In the genomic region with DNA sequence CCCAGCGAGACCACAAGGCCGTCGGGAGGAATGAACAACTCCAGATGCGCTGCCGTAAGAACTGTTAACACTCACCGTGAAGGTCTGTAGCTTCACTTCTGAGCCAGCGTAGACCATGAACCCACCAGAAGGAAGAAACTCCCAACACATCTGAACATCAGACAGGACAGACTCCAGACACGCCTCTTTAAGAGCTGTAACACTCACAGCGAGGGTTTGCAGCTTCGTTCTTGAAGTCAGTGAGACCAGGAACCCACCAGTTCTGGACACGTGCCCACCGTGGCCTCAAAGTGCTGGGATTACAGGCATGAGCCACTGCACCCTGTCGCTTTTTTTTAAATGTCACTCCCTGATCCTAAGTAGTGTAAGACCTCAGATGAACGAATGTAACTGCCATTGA, we compare ENCODE assay signal across 27 cellular contexts. TPM values are rescaled to one million over a fixed set of nuclear protein-coding genes. Genes with fewer than 3 reads are reported as not detected.
DNase-seq lines count a peak whose midpoint lies in the region; ATAC-seq, FAIRE-seq and TF ChIP-seq lines count a peak whose summit lies in the region.
"Had no signal": no experiment of that assay in that cellular context is flagged by ENCODE, and none has a peak within 500 bp of the region (broad histone marks: within the 10 kb centered on the region; RNA-seq: fewer than 3 reads in every experiment).

No MANE protein-coding gene starts in this region.

- no peak overlapping the region for H3K4me3 Mint-ChIP-seq in Caco-2 (ENCODE audit: unreplicated experiment)

- H2AFZ ChIP-seq in K562 (ENCODE audit: low read depth, low read length) = peak overlapping the region; percentile 59; the same call in 1 of the 2 replicates

- no peaks in the 10 kb centered on the region for H3K79me2 ChIP-seq in K562 (ENCODE audit: control insufficient read depth, insufficient read depth, low read length)

- intact Hi-C loops in Caco-2 (cut with micrococcal nuclease; ENCODE audit: unreplicated experiment) = no loop called here
- intact Hi-C loops in K562 (cut with micrococcal nuclease) = no loop called here

- no peaks in the 10 kb centered on the region for H3K9me3 Mint-ChIP-seq in Caco-2 (ENCODE audit: unreplicated experiment)
- H3K9me3 Mint-ChIP-seq: activated naive CD4-positive, alpha-beta T cell treated with anti-CD3 and anti-CD28 coated beads, Interleukin-2, amount 50 U/mL, for 72 hours; activated T-helper 2 cell treated with anti-CD3 and anti-CD28 coated beads, Interferon-gamma antibody, Interleukin-2, Interleukin-4, amounts not matched to agents 10 μg/mL and 5 μg/mL and 100 μg/mL, durations not matched to agents 14 hours and 24 hours and 36 hours had no signal

- CTCF ChIA-PET in Caco-2 (lab: Charles Lee) = no interaction called here
- CTCF ChIA-PET in K562 (lab: Yijun Ruan, JAX; ENCODE audit: low intra/inter-chr PET ratio) = no interaction called here

- peaks cover 6% of the 10 kb centered on the region for H3K4me1 Mint-ChIP-seq in Caco-2 (ENCODE audit: low read depth, unreplicated experiment)

- 70% methylated on average over 14 of the region's 14 CpGs for WGBS in K562 (ENCODE audit: insufficient coverage, low coverage, missing lambda C conversion rate)
- 84% methylated on average over 14 of the region's 14 CpGs for WGBS in suprapubic skin

- no peak for TF ChIP-seq CTCF in Caco-2 (IDR thresholded peaks at IDR 0.05; ENCODE audit: insufficient read depth in 1 of 2, low read depth in 1 of 2, low read length in 1 of 2, severe bottlenecking in 1 of 2, unreplicated experiment in 1 of 2)
- no peak for TF ChIP-seq CTCF in K562 (IDR thresholded peaks at IDR 0.05 in 2 of 3, conservative IDR thresholded peaks at IDR 0.05 in 1 of 3; ENCODE audit: insufficient read depth in 2 of 3, low read depth in 1 of 3, low read length in 3 of 3)
- TF ChIP-seq CTCF in suprapubic skin (IDR thresholded peaks at IDR 0.05) = no peak
- no peak for TF ChIP-seq CTCF in GM13976 (IDR thresholded peaks at IDR 0.05; ENCODE audit: borderline replicate concordance, control extremely low read depth, extremely low read depth, insufficient read depth, missing control alignments)

- no peak for TF ChIP-seq POLR2A in K562 (conservative IDR thresholded peaks at IDR 0.05)
- no peak for TF ChIP-seq POLR2A in suprapubic skin (IDR thresholded peaks at IDR 0.05)

- no peaks in the 10 kb centered on the region for H3K36me3 ChIP-seq in Caco-2 (ENCODE audit: control insufficient read depth, insufficient read depth, low read length)
- H3K36me3 ChIP-seq in K562 (ENCODE audit: control insufficient read depth, insufficient read depth, low read length) = no peaks in the 10 kb centered on the region
- no peaks in the 10 kb centered on the region for H3K36me3 ChIP-seq in suprapubic skin
- H3K36me3 ChIP-seq: ascending aorta, sigmoid colon, vagina had no signal

- H3K4me3 ChIP-seq in Caco-2 (ENCODE audit: low read depth, low read length) (no peak overlapping the region), K562 (no peak overlapping the region), suprapubic skin (no peak overlapping the region)
- H3K4me3 ChIP-seq: ascending aorta, MG63, mucosa of descending colon, sigmoid colon, vagina had no signal

- H3K27me3 Mint-ChIP-seq in Caco-2 (ENCODE audit: insufficient read depth, unreplicated experiment) = no peaks in the 10 kb centered on the region

- H3K27ac Mint-ChIP-seq in Caco-2 (ENCODE audit: unreplicated experiment) = no peak overlapping the region
- H3K27ac Mint-ChIP-seq: activated naive CD4-positive, alpha-beta T cell treated with anti-CD3 and anti-CD28 coated beads, Interleukin-2, amount 50 U/mL, for 72 hours; activated T-helper 2 cell treated with anti-CD3 and anti-CD28 coated beads, Interferon-gamma antibody, Interleukin-2, Interleukin-4, amounts not matched to agents 10 μg/mL and 5 μg/mL and 100 μg/mL, durations not matched to agents 14 hours and 24 hours and 36 hours had no signal

- H4K20me1 ChIP-seq in K562 (replicated peaks; ENCODE audit: control insufficient read depth, insufficient read depth, low read length) = no peaks in the 10 kb centered on the region

- FAIRE-seq in K562 (lab: Jason Lieb, UNC) = no peak
- FAIRE-seq: GM12891 had no signal

- no peak for ATAC-seq in K562
- no peak for ATAC-seq in left lobe of liver
- no peak for ATAC-seq in HG03342 (IDR thresholded peaks at IDR 0.05; ENCODE audit: unreplicated experiment)
- no peak for ATAC-seq in GM18498 (IDR thresholded peaks at IDR 0.05; ENCODE audit: unreplicated experiment)
- ATAC-seq: left colon had no signal

- DNase-seq in Caco-2 (peak in 1 of 2 experiments; percentile 17), K562 (ENCODE audit: extremely low read depth in 1 of 4, low spot score in 3 of 4) (no peak), left lobe of liver (ENCODE audit: low spot score) (peak; percentile 31), suprapubic skin (ENCODE audit: low spot score in 2 of 2) (no peak), GM13976 (ENCODE audit: low spot score) (no peak), DMS53 treated with DMSO at 0.1 percent for 48 hours (lab: John Stamatoyannopoulos, UW; ENCODE audit: unreplicated experiment) (no peak)
- DNase-seq: activated CD4-positive, alpha-beta T cell treated with anti-CD3 and anti-CD28 coated beads, Interleukin-2, amount 50 U/mL, for 4 hours; activated CD8-positive, alpha-beta memory T cell treated with anti-CD3 and anti-CD28 coated beads, Interleukin-2, amount 50 U/mL, for 4 hours; Calu3; central memory CD4-positive, alpha-beta T cell; head of caudate nucleus; left colon; mucosa of descending colon; NCI-H2081; NCI-H345; NCI-H748 treated with DMSO at 0.1 percent for 48 hours; T-helper 9 cell had no signal

- no peaks in the 10 kb centered on the region for H3K27me3 ChIP-seq in Caco-2 (replicated peaks; ENCODE audit: control insufficient read depth, insufficient read depth, low read length)
- H3K27me3 ChIP-seq in K562 (ENCODE audit: control insufficient read depth in 2 of 2, insufficient read depth in 2 of 2, low read length in 2 of 2) = no peaks in the 10 kb centered on the region
- H3K27me3 ChIP-seq in suprapubic skin = no peaks in the 10 kb centered on the region
- H3K27me3 ChIP-seq: ascending aorta, MG63, sigmoid colon, vagina had no signal

- in situ Hi-C loops in K562 (cut with MboI) = no loop called here
- in situ Hi-C loops in GM13976 (cut with MboI; ENCODE audit: low sequenced_read_pairs, unreplicated experiment) = no loop called here

- TF ChIP-seq EP300 in K562 (IDR thresholded peaks at IDR 0.05; ENCODE audit: low read length) (no peak), suprapubic skin (IDR thresholded peaks at IDR 0.05) (no peak)

- no peak overlapping the region for H3K4me2 ChIP-seq in K562 (ENCODE audit: insufficient read depth, low read length)

- no peak for TF ChIP-seq RAD21 in K562 (CRISPR knock-in tag; conservative IDR thresholded peaks at IDR 0.05 in 1 of 2, IDR thresholded peaks at IDR 0.05 in 1 of 2)

- H3K9me1 ChIP-seq in K562 (ENCODE audit: control insufficient read depth, insufficient read depth, low read length) = no peaks in the 10 kb centered on the region

- peaks cover 26% of the 10 kb centered on the region for H3K36me3 Mint-ChIP-seq in Caco-2 (ENCODE audit: insufficient read depth, unreplicated experiment)
- H3K36me3 Mint-ChIP-seq: activated naive CD4-positive, alpha-beta T cell treated with anti-CD3 and anti-CD28 coated beads, Interleukin-2, amount 50 U/mL, for 72 hours had no signal

- H3K4me1 ChIP-seq in Caco-2 (no peaks in the 10 kb centered on the region), K562 (replicated peaks in 1 of 2; ENCODE audit: control insufficient read depth in 2 of 2, insufficient read depth in 2 of 2, low read length in 2 of 2) (no peaks in the 10 kb centered on the region; a peak in 3 of 5 replicates), suprapubic skin (peaks cover 21% of the 10 kb centered on the region)

- POLR2A ChIA-PET in Caco-2 (lab: Charles Lee) (interaction anchor here (0.6 kb wide), 1 partner anchor 101 kb away, joined by 4 read pairs; no protein-coding TSS in a partner anchor), K562 (lab: Yijun Ruan, JAX) (interaction anchor here (1.4 to 2.5 kb wide), 4 partner anchors 11 to 18 kb away, joined by 5 to 13 read pairs (median 6); a partner anchor contains a TSS)

- H3K9ac ChIP-seq in K562 (ENCODE audit: insufficient read depth in 1 of 2, low read depth in 2 of 2, low read length in 2 of 2) = no peak overlapping the region

- BruUV-seq in Caco-2 (replicated peaks; lab: Mats Ljungman, UMichigan) = TSS peak; percentile 45
- TSS peak; percentile 69 for BruUV-seq in K562 (replicated peaks; lab: Mats Ljungman, UMichigan)

- no peak overlapping the region for H3K27ac ChIP-seq in K562 (ENCODE audit: extremely low read depth, low read depth, low read length)
- H3K27ac ChIP-seq in suprapubic skin = peak overlapping the region; percentile 83
- H3K27ac ChIP-seq: C4-2B had no signal

- H3K9me3 ChIP-seq in Caco-2 (no peaks in the 10 kb centered on the region), K562 (replicated peaks; ENCODE audit: control insufficient read depth, insufficient read depth, low read depth, low read length) (no peaks in the 10 kb centered on the region), suprapubic skin (no peaks in the 10 kb centered on the region)
- H3K9me3 ChIP-seq: ascending aorta, MG63, mucosa of descending colon, sigmoid colon, vagina had no signal

RNA-seq across cellular contexts. Expression of a gene that starts 17.3 kb away (rescaled TPM):
- total RNA-seq in Caco-2 (2022) = 324 and 339 TPM in 2 replicates
- total RNA-seq in K562 (2011; cell fraction: chromatin; rRNA removed; ENCODE audit: low replicate concordance) = 165 and 234 TPM in 2 replicates
- total RNA-seq in K562 (2011; cell fraction: nucleolus; rRNA removed) = 104 and 108 TPM in 2 replicates
- 115 and 124 TPM in 2 replicates for total RNA-seq in K562 (2011; cell fraction: nucleoplasm; rRNA removed)
- 132 and 140 TPM in 2 replicates for total RNA-seq in K562 (2014; rRNA removed)
- 241 and 267 TPM in 2 replicates for total RNA-seq in K562 (2014; rRNA removed; fragmentation: Illumina TruSeq; extraction: Trizol)
- 235 and 243 TPM in 2 replicates for total RNA-seq in K562 (2015; rRNA removed; fragmentation: Illumina TruSeq; extraction: Trizol)
- total RNA-seq in K562 (2021) = 219 and 223 TPM in 2 replicates
- polyA plus RNA-seq in K562 (2011; rRNA removed) = 200 and 229 TPM in 2 replicates
- polyA plus RNA-seq in K562 (2011; cell fraction: cytosol; rRNA removed) = 215 and 240 TPM in 2 replicates
- 127 and 151 TPM in 2 replicates for polyA plus RNA-seq in K562 (2011; cell fraction: nucleus; rRNA removed)
- 168 and 218 TPM in 2 replicates for polyA plus RNA-seq in K562 (2012)
- polyA plus RNA-seq in K562 (2014; fragmentation: Illumina TruSeq; extraction: Trizol) = 232 and 250 TPM in 2 replicates
- polyA plus RNA-seq in K562 (2014; fragmentation: Nextera tagmentation; extraction: Ambion mirVana) = 100 to 1,000 TPM; 594 to 984 TPM
- polyA plus RNA-seq in K562 (2014; rRNA removed) = 136 and 162 TPM in 2 replicates
- polyA minus RNA-seq in K562 (2011; rRNA and poly(A)+ RNA removed) = 466 and 590 TPM in 2 replicates
- polyA minus RNA-seq in K562 (2011; cell fraction: cytosol; rRNA and poly(A)+ RNA removed) = 201 and 253 TPM in 2 replicates
- polyA minus RNA-seq in K562 (2011; cell fraction: nucleus; rRNA and poly(A)+ RNA removed) = 75.3 and 108 TPM in 2 replicates
- total RNA-seq in left lobe of liver = 9.6 TPM
- total RNA-seq in suprapubic skin = 10 to 100 TPM in 3 of 4 donors, 1 to 10 TPM in 1; 6.4 to 38.8 (median 26.9) TPM

RNA-seq across cellular contexts. Expression of a gene that starts 56.5 kb away (rescaled TPM):
- total RNA-seq in Caco-2 (2022) = 13.5 and 14.4 TPM in 2 replicates
- 8.4 TPM in 2 replicates for total RNA-seq in K562 (2011; cell fraction: chromatin; rRNA removed; ENCODE audit: low replicate concordance)
- total RNA-seq in K562 (2011; cell fraction: nucleolus; rRNA removed) = 9.0 and 9.7 TPM in 2 replicates
- 9.8 and 10.7 TPM in 2 replicates for total RNA-seq in K562 (2011; cell fraction: nucleoplasm; rRNA removed)
- total RNA-seq in K562 (2014; rRNA removed) = 37.4 and 42.5 TPM in 2 replicates
- total RNA-seq in K562 (2014; rRNA removed; fragmentation: Illumina TruSeq; extraction: Trizol) = 23.6 and 24.7 TPM in 2 replicates
- total RNA-seq in K562 (2015; rRNA removed; fragmentation: Illumina TruSeq; extraction: Trizol) = 17.0 and 17.8 TPM in 2 replicates
- 25.2 and 27.6 TPM in 2 replicates for total RNA-seq in K562 (2021)
- 29.2 and 32.7 TPM in 2 replicates for polyA plus RNA-seq in K562 (2011; rRNA removed)
- polyA plus RNA-seq in K562 (2011; cell fraction: cytosol; rRNA removed) = 22.6 and 29.6 TPM in 2 replicates
- 15.5 and 16.7 TPM in 2 replicates for polyA plus RNA-seq in K562 (2011; cell fraction: nucleus; rRNA removed)
- 19.9 and 20.2 TPM in 2 replicates for polyA plus RNA-seq in K562 (2012)
- 22.7 and 27.6 TPM in 2 replicates for polyA plus RNA-seq in K562 (2014; fragmentation: Illumina TruSeq; extraction: Trizol)
- polyA plus RNA-seq in K562 (2014; fragmentation: Nextera tagmentation; extraction: Ambion mirVana) = 1 to 10 TPM; 8.6 to 9.9 TPM
- 32.7 and 35.3 TPM in 2 replicates for polyA plus RNA-seq in K562 (2014; rRNA removed)
- polyA minus RNA-seq in K562 (2011; rRNA and poly(A)+ RNA removed) = 14.0 and 16.2 TPM in 2 replicates
- 7.6 and 11.4 TPM in 2 replicates for polyA minus RNA-seq in K562 (2011; cell fraction: cytosol; rRNA and poly(A)+ RNA removed)
- 3.9 and 4.7 TPM in 2 replicates for polyA minus RNA-seq in K562 (2011; cell fraction: nucleus; rRNA and poly(A)+ RNA removed)
- 6.9 TPM for total RNA-seq in left lobe of liver
- 1 to 10 TPM; 3.4 to 8.0 (median 5.6) TPM for total RNA-seq in suprapubic skin
